30 cellular contexts compared by ENCODE assay signal in the genomic region with DNA sequence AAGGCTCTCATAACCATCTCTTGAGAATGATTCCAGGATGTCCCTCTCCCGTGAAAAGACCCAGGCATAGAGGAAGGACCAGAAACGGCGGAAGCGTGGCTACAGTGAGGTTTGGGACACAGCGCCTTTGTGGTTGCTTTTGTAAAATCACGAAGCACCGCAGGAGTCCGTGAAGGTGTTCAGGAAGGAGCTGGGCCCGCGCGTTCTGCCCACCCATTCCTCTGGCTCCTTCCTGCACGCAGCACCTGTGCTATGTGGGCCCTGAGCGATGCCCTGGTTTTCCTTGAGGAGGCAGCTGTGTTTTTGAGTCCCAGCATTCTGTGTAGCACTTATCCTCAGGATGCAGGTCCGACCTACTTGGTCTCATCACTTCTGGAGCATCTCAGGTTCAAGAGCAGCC.
"Had no signal": no experiment of that assay in that cellular context is flagged by ENCODE, and none has a peak within 500 bp of the region (broad histone marks: within the 10 kb centered on the region; RNA-seq: fewer than 3 reads in every experiment).

No MANE protein-coding gene starts in this region.

- H3K9me3 ChIP-seq: adrenal gland, body of pancreas, breast epithelium, MG63 had no signal

- DNase-seq: activated B cell treated with CpG ODN at 0.5 μM for 24 hours; activated CD4-positive, alpha-beta memory T cell treated with anti-CD3 and anti-CD28 coated beads for 36 hours; activated CD4-positive, alpha-beta T cell treated with anti-CD3 and anti-CD28 coated beads for 4 hours; activated CD4-positive, alpha-beta T cell treated with anti-CD3 and anti-CD28 coated beads, Interleukin-2, amount 50 U/mL, for 1 hour; activated CD4-positive, CD25-positive, alpha-beta regulatory T cell treated with anti-CD3 and anti-CD28 coated beads, Interleukin-2, amount 50 U/mL, for 72 hours; activated gamma-delta T cell treated with Interleukin-2 at 50 U/mL for 16 hours; activated naive CD4-positive, alpha-beta T cell treated with anti-CD3 and anti-CD28 coated beads for 36 hours; activated T-cell treated with anti-CD3 and anti-CD28 coated beads, Interleukin-2, amount 50 U/mL, for 1 hour; activated T-cell treated with anti-CD3 and anti-CD28 coated beads, Interleukin-2, amount 50 U/mL, for 72 hours; body of pancreas; Kasumi-1; KG1; MG63; NCI-H1048; NCI-H1436; NCI-H1694; NCI-H345; NCI-H526 treated with DMSO at 0.1 percent for 48 hours; NCI-H774; OCI-M1; Right ventricle myocardium superior; SW 1271; T-helper 1 cell; T-helper 2 cell; T-helper 9 cell had no signal

- H3K4me3 ChIP-seq: adrenal gland, body of pancreas, breast epithelium, MG63 had no signal

- H3K27me3 ChIP-seq: adrenal gland, body of pancreas, breast epithelium, MG63 had no signal

- H3K4me1 ChIP-seq: adrenal gland, body of pancreas, breast epithelium had no signal

- H3K27ac ChIP-seq: adrenal gland, body of pancreas, breast epithelium, VCaP had no signal

- ATAC-seq: activated naive CD4-positive, alpha-beta T cell treated with anti-CD3 and anti-CD28 coated beads, Interleukin-2, amount 50 U/mL, for 72 hours; activated T-cell treated with anti-CD3 and anti-CD28 coated beads, Interleukin-2, amount 50 U/mL, for 72 hours; activated T-helper 17 cell treated with anti-CD3 and anti-CD28 coated beads, Interleukin-2, amount 50 U/mL, for 72 hours; body of pancreas had no signal
